In genomic region chrX:139758250-139758649, GRCh38 we compare ENCODE assay signal across 32 cellular contexts. TPM values are rescaled to one million over a fixed set of nuclear protein-coding genes. Genes with fewer than 3 reads are reported as not detected.
"Had no signal": no experiment of that assay in that cellular context is flagged by ENCODE, and none has a peak within 500 bp of the region (broad histone marks: within the 10 kb centered on the region; RNA-seq: fewer than 3 reads in every experiment).

No MANE protein-coding gene starts in this region.

- H3K4me1 Mint-ChIP-seq: nephron; neural progenitor cell; stimulated activated memory B cell treated with anti-CD40 and anti-IgM and Interleukin-4, amounts not matched to agents 10 μg/mL and 1 μg/mL and 100 μg/mL, for 72 hours; stimulated activated naive CD8-positive, alpha-beta T cell treated with anti-CD3 and anti-CD28 coated beads, Interleukin-15, amount 100 ng/mL, for 72 hours had no signal

- H3K27ac Mint-ChIP-seq: natural killer cell; nephron; neural progenitor cell; stimulated activated memory B cell treated with anti-CD40 and anti-IgM and Interleukin-4, amounts not matched to agents 10 μg/mL and 1 μg/mL and 100 μg/mL, for 72 hours; stimulated activated naive CD8-positive, alpha-beta T cell treated with anti-CD3 and anti-CD28 coated beads, Interleukin-15, amount 100 ng/mL, for 72 hours; type B pancreatic cell had no signal

- H3K9ac ChIP-seq: neural progenitor cell, parathyroid adenoma had no signal

- H3K9me3 Mint-ChIP-seq: stimulated activated naive CD8-positive, alpha-beta T cell treated with anti-CD3 and anti-CD28 coated beads, Interleukin-15, amount 100 ng/mL, for 72 hours had no signal

- H3K27ac ChIP-seq: neural progenitor cell, ovary, parathyroid adenoma, psoas muscle, right lobe of liver, sigmoid colon, spleen, suprapubic skin, testis, tibial artery, transverse colon, upper lobe of right lung, uterus had no signal

- H3K79me2 ChIP-seq: parathyroid adenoma had no signal

- H3K9me3 ChIP-seq: ovary, sigmoid colon, suprapubic skin, testis, transverse colon, upper lobe of right lung, uterus had no signal

- H3K36me3 ChIP-seq: ovary, right lobe of liver, sigmoid colon, suprapubic skin, transverse colon, upper lobe of right lung, uterus had no signal

- DNase-seq: natural killer cell; occipital lobe; ovary; posterior cingulate gyrus; psoas muscle; right cardiac atrium; right lobe of liver; sigmoid colon; spleen; stimulated activated CD4-positive, alpha-beta T cell treated with anti-CD3 and anti-CD28 coated beads, Interleukin-12 subunit alpha, Interleukin-12 subunit beta, amount 100 ng/mL, for 4 hours; stimulated activated CD4-positive, alpha-beta T cell treated with anti-CD3 and anti-CD28 coated beads, Interleukin-1b, Interleukin-23, amount 100 ng/mL, for 48 hours; stimulated activated CD4-positive, alpha-beta T cell treated with anti-CD3 and anti-CD28 coated beads, Interleukin-4, amount 100 ng/mL, for 1 hour; stimulated activated CD4-positive, alpha-beta T cell treated with anti-CD3 and anti-CD28 coated beads, Interleukin-4, amount 100 ng/mL, for 4 hours; stimulated activated CD8-positive, alpha-beta memory T cell treated with anti-CD3 and anti-CD28 coated beads, Interleukin-4, amount 100 ng/mL, for 48 hours; stimulated activated naive CD4-positive, alpha-beta T cell; stimulated activated naive CD8-positive, alpha-beta T cell treated with anti-CD3 and anti-CD28 coated beads, Interleukin-15, amount 100 ng/mL, for 72 hours; stimulated activated naive CD8-positive, alpha-beta T cell treated with anti-CD3 and anti-CD28 coated beads, Interleukin-15, Interleukin-2, amounts not matched to agents 100 U/mL and 50 U/mL, for 24 hours; substantia nigra; testis; tibial artery; transverse colon; upper lobe of right lung; uterus had no signal

- H3K27me3 ChIP-seq: neural progenitor cell, ovary, right lobe of liver, sigmoid colon, spleen, suprapubic skin, testis, tibial artery, transverse colon, upper lobe of right lung, uterus had no signal

- H3K27me3 Mint-ChIP-seq: progenitor cell of endocrine pancreas; stimulated activated memory B cell treated with anti-CD40 and anti-IgM and Interleukin-4, amounts not matched to agents 10 μg/mL and 1 μg/mL and 100 μg/mL, for 72 hours; stimulated activated naive CD8-positive, alpha-beta T cell treated with anti-CD3 and anti-CD28 coated beads, Interleukin-15, amount 100 ng/mL, for 72 hours; type B pancreatic cell had no signal

- ATAC-seq: natural killer cell; psoas muscle; right cardiac atrium; stimulated activated memory B cell treated with anti-CD40 and anti-IgM and Interleukin-4, amounts not matched to agents 10 μg/mL and 1 μg/mL and 100 μg/mL, for 72 hours; stimulated activated naive CD8-positive, alpha-beta T cell treated with anti-CD3 and anti-CD28 coated beads, Interleukin-15, amount 100 ng/mL, for 72 hours; stimulated activated naive CD8-positive, alpha-beta T cell treated with anti-CD3 and anti-CD28 coated beads, Interleukin-15, Interleukin-2, amounts not matched to agents 100 U/mL and 50 U/mL, for 24 hours; upper lobe of right lung had no signal

- H3K4me3 ChIP-seq: neural progenitor cell, ovary, psoas muscle, right lobe of liver, sigmoid colon, smooth muscle cell, spleen, suprapubic skin, testis, tibial artery, transverse colon, upper lobe of right lung, uterus had no signal

- H3K4me3 Mint-ChIP-seq: natural killer cell; nephron; neural progenitor cell; stimulated activated memory B cell treated with anti-CD40 and anti-IgM and Interleukin-4, amounts not matched to agents 10 μg/mL and 1 μg/mL and 100 μg/mL, for 72 hours; stimulated activated naive CD8-positive, alpha-beta T cell treated with anti-CD3 and anti-CD28 coated beads, Interleukin-15, amount 100 ng/mL, for 72 hours; type B pancreatic cell had no signal

- H3K4me2 ChIP-seq: neural progenitor cell, smooth muscle cell had no signal

- H2AFZ ChIP-seq: neural progenitor cell, parathyroid adenoma had no signal

- H3K4me1 ChIP-seq: neural progenitor cell, parathyroid adenoma, psoas muscle, right lobe of liver, sigmoid colon, spleen, suprapubic skin, testis, transverse colon, upper lobe of right lung, uterus had no signal

RNA-seq across cellular contexts. Expression of gene MCF2, which starts 50.3 kb away (rescaled TPM):
- total RNA-seq: osteoblast, progenitor cell of endocrine pancreas, transverse colon, upper lobe of right lung had no signal
- polyA plus RNA-seq: smooth muscle cell had no signal
